5 cellular contexts compared by ENCODE assay signal in genomic region chr16:21714369-21714618, GRCh38. TPM values are rescaled to one million over a fixed set of nuclear protein-coding genes. Genes with fewer than 3 reads are reported as not detected.
"Had no signal": no experiment of that assay in that cellular context is flagged by ENCODE, and none has a peak within 500 bp of the region (broad histone marks: within the 10 kb centered on the region; RNA-seq: fewer than 3 reads in every experiment).

No MANE protein-coding gene starts in this region.

RNA-seq across cellular contexts. Expression of gene OTOA, which starts 50.5 kb away (rescaled TPM):
- total RNA-seq: pulmonary artery endothelial cell, right atrium auricular region, smooth muscle cell, vagina had no signal
- polyA plus RNA-seq: pancreas, smooth muscle cell had no signal
